Comparison of ENCODE assay signal across 9 cellular contexts in genomic region chr3:152281032-152281713, GRCh38. TPM values are rescaled to one million over a fixed set of nuclear protein-coding genes. Genes with fewer than 3 reads are reported as not detected.
A peak's percentile ranks its signal among the peaks of the same experiment; 100 is the strongest.
DNase-seq lines count a peak whose midpoint lies in the region; ATAC-seq and TF ChIP-seq lines count a peak whose summit lies in the region.
"Had no signal": no experiment of that assay in that cellular context is flagged by ENCODE, and none has a peak within 500 bp of the region (broad histone marks: within the 10 kb centered on the region; RNA-seq: fewer than 3 reads in every experiment).

No MANE protein-coding gene starts in this region.

- H3K27ac Mint-ChIP-seq in activated T-cell treated with anti-CD3 and anti-CD28 coated beads, Interleukin-2, amount 50 U/mL, for 72 hours: peak overlapping the region; percentile 83
- no peak overlapping the region for H3K27ac Mint-ChIP-seq in Calu3 (ENCODE audit: unreplicated experiment)

- H3K27me3 ChIP-seq in tibial artery: no peaks in the 10 kb centered on the region

- peak overlapping the region; percentile 93 to 99 for H3K27ac ChIP-seq in tibial artery

- H3K9me3 Mint-ChIP-seq in activated T-cell treated with anti-CD3 and anti-CD28 coated beads, Interleukin-2, amount 50 U/mL, for 72 hours: no peaks in the 10 kb centered on the region
- no peaks in the 10 kb centered on the region for H3K9me3 Mint-ChIP-seq in Calu3 (ENCODE audit: low read depth, unreplicated experiment)
- H3K9me3 Mint-ChIP-seq: neural crest cell had no signal

- H3K4me1 Mint-ChIP-seq in activated T-cell treated with anti-CD3 and anti-CD28 coated beads, Interleukin-2, amount 50 U/mL, for 72 hours (ENCODE audit: low read depth): peaks cover 92% of the 10 kb centered on the region
- peaks cover 79% of the 10 kb centered on the region for H3K4me1 Mint-ChIP-seq in Calu3 (ENCODE audit: low read depth, unreplicated experiment)

- H3K27me3 Mint-ChIP-seq in activated T-cell treated with anti-CD3 and anti-CD28 coated beads, Interleukin-2, amount 50 U/mL, for 72 hours (ENCODE audit: low read depth): no peaks in the 10 kb centered on the region
- H3K27me3 Mint-ChIP-seq in Calu3 (ENCODE audit: unreplicated experiment): no peaks in the 10 kb centered on the region

- H3K36me3 Mint-ChIP-seq in activated T-cell treated with anti-CD3 and anti-CD28 coated beads, Interleukin-2, amount 50 U/mL, for 72 hours (ENCODE audit: insufficient read depth in 2 of 2): peaks cover 0 to 1% of the 10 kb centered on the region in 2 donors
- no peaks in the 10 kb centered on the region for H3K36me3 Mint-ChIP-seq in Calu3 (ENCODE audit: insufficient read depth, unreplicated experiment)

- H3K36me3 ChIP-seq in tibial artery: no peaks in the 10 kb centered on the region

- no TSS peak for BruUV-seq in Calu3 (replicated peaks; lab: Mats Ljungman, UMichigan)

- H3K9me3 ChIP-seq in tibial artery: no peaks in the 10 kb centered on the region

- ATAC-seq in activated T-cell treated with anti-CD3 and anti-CD28 coated beads, Interleukin-2, amount 50 U/mL, for 72 hours (replicated peaks in 1 of 2): peak; percentile 16 to 27
- peak; percentile 76 for ATAC-seq in HG03159 (IDR thresholded peaks at IDR 0.05; ENCODE audit: unreplicated experiment)

- DNase-seq in activated T-cell treated with anti-CD3 and anti-CD28 coated beads, Interleukin-2, amount 50 U/mL, for 72 hours: no peak
- DNase-seq in activated T-cell treated with anti-CD3 and anti-CD28 coated beads, Interleukin-2, amount 50 U/mL, for 48 hours: no peak
- DNase-seq in choroid plexus epithelial cell (ENCODE audit: low read depth) (peak; percentile 31), tibial artery (no peak), Calu3 (no peak), head of caudate nucleus (no peak)
- DNase-seq in NK-92 treated with Interleukin-12 subunit alpha and Interleukin-12 subunit beta, amount 100 ng/mL, for 24 hours (lab: John Stamatoyannopoulos, UW): no peak

- TF ChIP-seq CTCF in choroid plexus epithelial cell (conservative IDR thresholded peaks at IDR 0.05; ENCODE audit: low read depth, low read length): no peak
- TF ChIP-seq CTCF in tibial artery (IDR thresholded peaks at IDR 0.05): no peak
- no peak for TF ChIP-seq CTCF in Calu3 (IDR thresholded peaks at IDR 0.05; ENCODE audit: unreplicated experiment)

- CTCF ChIA-PET in Calu3 (lab: Charles Lee): interaction anchor here (0.7 to 1.6 kb wide), 4 partner anchors 8 to 161 kb away, joined by 3 to 7 read pairs (median 4); no protein-coding TSS in a partner anchor

- intact Hi-C loops in tibial artery (cut with DNase I; ENCODE audit: low total_unique reads): no loop called here
- intact Hi-C loops in Calu3 (cut with micrococcal nuclease; ENCODE audit: unreplicated experiment): loop anchor here (5.0 kb wide), 1 partner anchor 99 kb away; no protein-coding TSS in a partner anchor
- intact Hi-C loops in head of caudate nucleus (cut with DNase I): no loop called here

- H3K4me3 Mint-ChIP-seq in activated T-cell treated with anti-CD3 and anti-CD28 coated beads, Interleukin-2, amount 50 U/mL, for 72 hours: peak overlapping the region; percentile 68 to 70
- no peak overlapping the region for H3K4me3 Mint-ChIP-seq in Calu3 (ENCODE audit: low read depth, unreplicated experiment)
- H3K4me3 Mint-ChIP-seq: neural crest cell had no signal

- peaks cover 0 to 99% (median 47%) of the 10 kb centered on the region in 4 donors for H3K4me1 ChIP-seq in tibial artery

- no peak overlapping the region for H3K4me3 ChIP-seq in choroid plexus epithelial cell (ENCODE audit: low read depth, low read length)
- peak overlapping the region in 1 of 2 donors; percentile 13 for H3K4me3 ChIP-seq in tibial artery

RNA-seq across cellular contexts. Expression of gene MBNL1, which starts 12.4 kb away (rescaled TPM):
- 100 to 1,000 TPM; 299 to 323 TPM for total RNA-seq in activated T-cell treated with anti-CD3 and anti-CD28 coated beads, Interleukin-2, amount 50 U/mL, for 72 hours
- 164 and 183 TPM in 2 replicates for total RNA-seq in Calu3 (2022)
